In genomic region chr20:266604-267562, GRCh38 we compare ENCODE assay signal across 8 cellular contexts. TPM values are rescaled to one million over a fixed set of nuclear protein-coding genes. Genes with fewer than 3 reads are reported as not detected.
DNase-seq lines count a peak whose midpoint lies in the region; ATAC-seq and TF ChIP-seq lines count a peak whose summit lies in the region.

No MANE protein-coding gene starts in this region.

- H3K4me3 Mint-ChIP-seq in T-cell: peak overlapping the region; percentile 74 to 81 (median 80)

- H3K27ac ChIP-seq in adrenal gland (peak overlapping the region in 1 of 5 donors; percentile 42), right cardiac atrium (ENCODE audit: low read length) (no peak overlapping the region), vagina (no peak overlapping the region)

- no peaks in the 10 kb centered on the region for H3K9me3 Mint-ChIP-seq in T-cell

- peak; percentile 90 for ATAC-seq in HG02678 (IDR thresholded peaks at IDR 0.05; ENCODE audit: unreplicated experiment)
- peak; percentile 97 to 99 (median 98) for ATAC-seq in T-cell (replicated peaks in 1 of 4)
- peak; percentile 93 for ATAC-seq in right cardiac atrium

- peaks cover 0 to 4% of the 10 kb centered on the region in 2 donors for H3K27me3 Mint-ChIP-seq in T-cell

- H3K4me1 Mint-ChIP-seq in T-cell: peaks cover 8 to 12% (median 10%) of the 10 kb centered on the region in 3 donors

- intact Hi-C loops in adrenal gland (cut with DNase I): loop anchor here in 1 of 2 donors (5.0 kb wide), 1 partner anchor 55 kb away; no protein-coding TSS in a partner anchor
- intact Hi-C loops in right cardiac atrium (cut with DNase I): no loop called here
- intact Hi-C loops in vagina (cut with DNase I): no loop called here

- H3K4me3 ChIP-seq in adrenal gland (peak overlapping the region in 2 of 4 donors; percentile 28 to 49), right cardiac atrium (ENCODE audit: low read length) (peak overlapping the region; percentile 29), vagina (peak overlapping the region; percentile 41 to 53)

- TF ChIP-seq POLR2A in adrenal gland (IDR thresholded peaks at IDR 0.05) (no peak), vagina (IDR thresholded peaks at IDR 0.05) (no peak)

- CTCF ChIA-PET in T-cell (lab: Charles Lee): interaction anchor here (0.5 to 2.7 kb wide), 9 partner anchors 44 to 344 kb away, joined by 3 to 11 read pairs (median 4); partner anchors contain the start of gene TBC1D20 (in 1 of the 2)

- WGBS in adrenal gland, 4 donors: 7 to 11% (median 9%) methylated on average over 23 to 43 of the region's 43 CpGs
- 7% methylated on average over 43 of the region's 43 CpGs for WGBS in right cardiac atrium

- POLR2A ChIA-PET in T-cell (lab: Charles Lee): no interaction called here

- DNase-seq in NCI-H1417 (lab: John Stamatoyannopoulos, UW) (peak; percentile 91 to 97 (median 91)), T-cell (peak; percentile 67 to 91 (median 84)), adrenal gland (peak; percentile 83 to 92 (median 87)), right cardiac atrium (peak; percentile 88 to 95 (median 94)), putamen (ENCODE audit: low spot score) (peak; percentile 59), vagina (ENCODE audit: extremely low spot score in 2 of 2) (no peak)

- peaks cover 0 to 10% of the 10 kb centered on the region in 2 donors for H3K4me1 ChIP-seq in adrenal gland (replicated peaks in 1 of 2)
- H3K4me1 ChIP-seq in right cardiac atrium (ENCODE audit: control insufficient read depth, insufficient read depth, low read length): no peaks in the 10 kb centered on the region
- H3K4me1 ChIP-seq in vagina: no peaks in the 10 kb centered on the region

- H3K27ac Mint-ChIP-seq in T-cell: peak overlapping the region in 1 of 2 donors; percentile 31

- TF ChIP-seq CTCF in GM12872 (IDR thresholded peaks at IDR 0.05; ENCODE audit: insufficient read depth, low read depth, low read length): peak; percentile 95
- peak; percentile 87 to 95 (median 92) for TF ChIP-seq CTCF in adrenal gland (IDR thresholded peaks at IDR 0.05)
- TF ChIP-seq CTCF in vagina (IDR thresholded peaks at IDR 0.05): peak; percentile 80 to 94 (median 91)

- H3K9me3 ChIP-seq in adrenal gland (replicated peaks in 1 of 3): no peaks in the 10 kb centered on the region
- H3K9me3 ChIP-seq in right cardiac atrium (ENCODE audit: control insufficient read depth, low read length): no peaks in the 10 kb centered on the region
- no peaks in the 10 kb centered on the region for H3K9me3 ChIP-seq in vagina

- H3K36me3 ChIP-seq in adrenal gland (replicated peaks in 1 of 2) (no peaks in the 10 kb centered on the region), vagina (no peaks in the 10 kb centered on the region)

- no peaks in the 10 kb centered on the region for H3K36me3 Mint-ChIP-seq in T-cell

- no peaks in the 10 kb centered on the region for H3K27me3 ChIP-seq in adrenal gland
- H3K27me3 ChIP-seq in right cardiac atrium (ENCODE audit: control insufficient read depth, insufficient read depth): no peaks in the 10 kb centered on the region
- H3K27me3 ChIP-seq in vagina: no peaks in the 10 kb centered on the region

RNA-seq across cellular contexts. Expression of gene DEFB132, which starts 9.4 kb away (rescaled TPM):
- total RNA-seq in T-cell: not detected
- total RNA-seq in adrenal gland: not detected
- polyA plus RNA-seq in adrenal gland: under 1 TPM in 1 of 3 donors, not detected in 2; 0.03 TPM
- not detected for total RNA-seq in right cardiac atrium
- not detected for polyA plus RNA-seq in right cardiac atrium
- total RNA-seq in vagina: not detected

RNA-seq across cellular contexts. Expression of gene C20orf96, which starts 23.7 kb away (rescaled TPM):
- total RNA-seq in T-cell: 1 to 10 TPM; 2.5 to 3.2 (median 2.8) TPM
- 10 to 100 TPM in 1 of 8 donors, 1 to 10 TPM in 7; 2.7 to 20.2 (median 6.3) TPM for total RNA-seq in adrenal gland
- 10 to 100 TPM in 1 of 3 donors, 1 to 10 TPM in 2; 5.3 to 13.7 (median 7.6) TPM for polyA plus RNA-seq in adrenal gland
- total RNA-seq in right cardiac atrium: 1 to 10 TPM; 4.8 to 9.1 (median 6.9) TPM
- 4.2 TPM for polyA plus RNA-seq in right cardiac atrium
- total RNA-seq in vagina: 2.7 TPM

RNA-seq across cellular contexts. Expression of gene ZCCHC3, which starts 30.5 kb away (rescaled TPM):
- total RNA-seq in T-cell (10 to 100 TPM; 16.7 to 30.2 (median 27.3) TPM), adrenal gland (10 to 100 TPM; 14.5 to 21.8 (median 17.3) TPM), right cardiac atrium (10 to 100 TPM; 13.0 to 14.3 (median 13.9) TPM), vagina (13.8 TPM)
- polyA plus RNA-seq in adrenal gland (10 to 100 TPM; 11.1 to 11.5 (median 11.5) TPM), right cardiac atrium (10.5 TPM)

RNA-seq across cellular contexts. Expression of gene DEFB129, which starts 39.8 kb away (rescaled TPM):
- total RNA-seq in T-cell (not detected), adrenal gland (not detected), right cardiac atrium (not detected), vagina (not detected)
- polyA plus RNA-seq in adrenal gland (not detected), right cardiac atrium (not detected)

RNA-seq across cellular contexts. Expression of gene SOX12, which starts 58.5 kb away (rescaled TPM):
- total RNA-seq in T-cell (10 to 100 TPM in 4 of 5 donors, 1 to 10 TPM in 1; 7.3 to 14.9 (median 11.4) TPM), adrenal gland (10 to 100 TPM in 6 of 8 donors, 1 to 10 TPM in 2; 8.8 to 38.8 (median 13.9) TPM), right cardiac atrium (10 to 100 TPM in 3 of 4 donors, 1 to 10 TPM in 1; 7.4 to 13.7 (median 11.8) TPM), vagina (4.4 TPM)
- polyA plus RNA-seq in adrenal gland (10 to 100 TPM in 1 of 3 donors, 1 to 10 TPM in 2; 2.0 to 12.8 (median 5.4) TPM), right cardiac atrium (5.1 TPM)

Comparison
In these comparisons a context has a peak if more than half of its experiments do, and no peak if none do; other contexts are left out.
1. DNase-seq: peak in NCI-H1417 (3 of 3), T-cell (34 of 34), adrenal gland (7 of 7), right cardiac atrium (3 of 3) and putamen (single experiment); none in vagina (0 of 2).
2. Peak in every context shown above with its lines, with median percentiles within 50 percentile points of each other: CTCF ChIP-seq and ATAC-seq.